Comparison of ENCODE assay signal across 15 cellular contexts in the genomic region with DNA sequence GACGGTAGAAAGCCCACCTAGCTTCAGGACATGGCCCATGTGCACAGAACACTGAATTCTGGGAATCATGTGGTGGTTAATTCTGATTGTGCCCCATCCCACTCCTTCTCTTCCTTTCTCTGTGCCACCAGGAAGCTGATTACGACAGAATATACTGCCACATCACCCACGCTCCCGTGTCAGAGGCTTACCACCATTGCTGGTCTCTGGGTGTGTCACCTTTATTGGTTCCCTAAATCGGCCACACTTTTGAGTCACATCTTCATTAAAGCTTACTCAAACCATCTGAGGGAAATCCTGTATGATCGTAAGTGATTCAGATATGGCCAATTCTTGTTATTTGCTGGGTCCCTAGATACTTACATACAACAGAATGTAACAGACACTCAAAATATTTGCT. TPM values are rescaled to one million over a fixed set of nuclear protein-coding genes. Genes with fewer than 3 reads are reported as not detected.
A peak's percentile ranks its signal among the peaks of the same experiment; 100 is the strongest.
DNase-seq lines count a peak whose midpoint lies in the region; ATAC-seq and TF ChIP-seq lines count a peak whose summit lies in the region.
"Had no signal": no experiment of that assay in that cellular context is flagged by ENCODE, and none has a peak within 500 bp of the region (broad histone marks: within the 10 kb centered on the region; RNA-seq: fewer than 3 reads in every experiment).

No MANE protein-coding gene starts in this region.

- H3K4me2 ChIP-seq in DND-41 (ENCODE audit: insufficient read depth, low read length) (peak overlapping the region; percentile 10; the same call in 1 of the 2 replicates), osteoblast (ENCODE audit: insufficient read depth, low read length) (no peak overlapping the region)

- H3K36me3 ChIP-seq in DND-41 (ENCODE audit: insufficient read depth, low read length): peaks cover 59% of the 10 kb centered on the region
- H3K36me3 ChIP-seq in osteoblast (ENCODE audit: insufficient read depth, low read length): peaks cover 29% of the 10 kb centered on the region

- H3K27me3 ChIP-seq in DND-41 (ENCODE audit: insufficient read depth, low read length, poor library complexity) (no peaks in the 10 kb centered on the region), osteoblast (ENCODE audit: insufficient read depth, low read length) (no peaks in the 10 kb centered on the region)

- H3K27ac ChIP-seq in DND-41 (ENCODE audit: low read length) (no peak overlapping the region), osteoblast (ENCODE audit: low read depth, low read length) (peak overlapping the region; percentile 33)

- no peaks in the 10 kb centered on the region for H4K20me1 ChIP-seq in DND-41 (ENCODE audit: insufficient read depth, low read length)
- H4K20me1 ChIP-seq in osteoblast (ENCODE audit: insufficient read depth, low read length): peaks cover 4% of the 10 kb centered on the region

- no peak overlapping the region for H3K9ac ChIP-seq in DND-41 (ENCODE audit: low read depth, low read length)

- H3K4me3 ChIP-seq in DND-41 (ENCODE audit: low read depth in 1 of 2, low read length in 2 of 2) (no peak overlapping the region), osteoblast (ENCODE audit: insufficient read depth, low read length) (no peak overlapping the region)

- H3K4me1 ChIP-seq in DND-41 (ENCODE audit: insufficient read depth, low read length) (peaks cover 31% of the 10 kb centered on the region), osteoblast (ENCODE audit: insufficient read depth, low read length) (peaks cover 15% of the 10 kb centered on the region)

- DNase-seq in DND-41 (no peak), LHCN-M2 (ENCODE audit: low read depth) (peak; percentile 19), osteoblast (ENCODE audit: insufficient read length, low spot score, missing footprints) (peak; percentile 29), islet precursor cell (no peak), cerebellum (ENCODE audit: low spot score) (no peak)
- DNase-seq in activated T-cell treated with anti-CD3 and anti-CD28 coated beads, Interleukin-2, amount 50 U/mL, for 48 hours: peak; percentile 65 to 67
- DNase-seq: activated gamma-delta T cell treated with Interleukin-2 at 50 U/mL for 16 hours, dermis blood vessel endothelial cell, H7, IMR-90, left cardiac atrium, NCI-H1930 had no signal

- TF ChIP-seq CTCF in DND-41 (IDR thresholded peaks at IDR 0.05; ENCODE audit: borderline replicate concordance, extremely low read depth, low read length, poor library complexity, severe bottlenecking) (no peak), osteoblast (IDR thresholded peaks at IDR 0.05; ENCODE audit: extremely low read depth, low read depth, low read length) (no peak)

- peaks cover 55% of the 10 kb centered on the region for H3K79me2 ChIP-seq in DND-41 (ENCODE audit: insufficient read depth, low read length)
- peaks cover 45% of the 10 kb centered on the region for H3K79me2 ChIP-seq in osteoblast (ENCODE audit: insufficient read depth, low read length)

- no peak for ATAC-seq in DND-41 (ENCODE audit: insufficient read depth, low read depth)
- ATAC-seq in GM19455 (IDR thresholded peaks at IDR 0.05; ENCODE audit: unreplicated experiment): no peak
- no peak for ATAC-seq in HG03175 (IDR thresholded peaks at IDR 0.05; ENCODE audit: unreplicated experiment)
- ATAC-seq: left cardiac atrium had no signal

- no peaks in the 10 kb centered on the region for H3K9me3 ChIP-seq in DND-41 (ENCODE audit: insufficient read depth, low read length, severe bottlenecking)
- H3K9me3 ChIP-seq in osteoblast (ENCODE audit: low read depth, low read length): no peaks in the 10 kb centered on the region

- H2AFZ ChIP-seq in DND-41 (ENCODE audit: low read depth, low read length) (no peak overlapping the region), osteoblast (ENCODE audit: low read length) (no peak overlapping the region)

RNA-seq across cellular contexts. Expression of a gene that starts 3.1 kb away (rescaled TPM):
- total RNA-seq in LHCN-M2 (2014; rRNA removed) (38.9 and 40.7 TPM in 2 replicates), osteoblast (5.4 and 5.9 TPM in 2 replicates), cerebellum (8.3 TPM)
- polyA plus RNA-seq in LHCN-M2 (2012): 11.0 TPM

RNA-seq across cellular contexts. Expression of a gene that starts 3.2 kb away (rescaled TPM):
- total RNA-seq in LHCN-M2 (2014; rRNA removed) (34.1 and 34.3 TPM in 2 replicates), osteoblast (3.3 and 3.5 TPM in 2 replicates), cerebellum (8.3 TPM)
- polyA plus RNA-seq in LHCN-M2 (2012): 5.0 TPM

RNA-seq across cellular contexts. Expression of a gene that starts 36.0 kb away (rescaled TPM):
- 0.90 and 2.0 TPM in 2 replicates for total RNA-seq in LHCN-M2 (2014; rRNA removed)
- 0.28 TPM for polyA plus RNA-seq in LHCN-M2 (2012)
- total RNA-seq in osteoblast: not detected in 2 replicates
- 24.4 TPM for total RNA-seq in cerebellum
- total RNA-seq: dermis blood vessel endothelial cell, glomerular endothelial cell had no signal

RNA-seq across cellular contexts. Expression of a gene that starts 58.6 kb away (rescaled TPM):
- total RNA-seq in LHCN-M2 (2014; rRNA removed): 33.0 and 37.8 TPM in 2 replicates
- polyA plus RNA-seq in LHCN-M2 (2012): 31.2 TPM
- 37.6 and 42.1 TPM in 2 replicates for total RNA-seq in osteoblast
- total RNA-seq in cerebellum: 40.4 TPM

Comparison
In these comparisons a context has a peak if more than half of its experiments do, and no peak if none do; other contexts are left out.
1. DNase-seq: peak in LHCN-M2 (single experiment), activated T-cell treated with anti-CD3 and anti-CD28 coated beads, Interleukin-2, amount 50 U/mL, for 48 hours (2 of 2) and osteoblast (single experiment); none in DND-41 (single experiment), islet precursor cell (single experiment) and cerebellum (single experiment).